17 cellular contexts compared by ENCODE assay signal in genomic region chr18:31156831-31157763, GRCh38. TPM values are rescaled to one million over a fixed set of nuclear protein-coding genes. Genes with fewer than 3 reads are reported as not detected.
A peak's percentile ranks its signal among the peaks of the same experiment; 100 is the strongest.
DNase-seq lines count a peak whose midpoint lies in the region; ATAC-seq and TF ChIP-seq lines count a peak whose summit lies in the region.
"Had no signal": no experiment of that assay in that cellular context is flagged by ENCODE, and none has a peak within 500 bp of the region (broad histone marks: within the 10 kb centered on the region; RNA-seq: fewer than 3 reads in every experiment).

No MANE protein-coding gene starts in this region.

- H3K4me3 ChIP-seq in kidney epithelial cell (ENCODE audit: low read depth, low read length) (no peak overlapping the region), suprapubic skin (no peak overlapping the region)
- H3K4me3 ChIP-seq: vagina had no signal

- no peak for TF ChIP-seq POLR2A in suprapubic skin (IDR thresholded peaks at IDR 0.05)

- no peaks in the 10 kb centered on the region for H3K9me3 ChIP-seq in suprapubic skin
- H3K9me3 ChIP-seq: vagina had no signal

- DNase-seq in HPDE6-E6E7 (ENCODE audit: extremely low spot score) (peak; percentile 53), amniotic epithelial cell (ENCODE audit: low read depth) (peak; percentile 85), kidney epithelial cell (ENCODE audit: low read depth) (peak; percentile 48), suprapubic skin (ENCODE audit: low spot score in 2 of 2) (no peak), NCI-H1436 (lab: John Stamatoyannopoulos, UW) (no peak)
- DNase-seq in activated CD4-positive, CD25-positive, alpha-beta regulatory T cell treated with anti-CD3 and anti-CD28 coated beads, Interleukin-2, amount 50 U/mL, for 72 hours, result no peak
- DNase-seq: activated CD4-positive, alpha-beta T cell treated with anti-CD3 and anti-CD28 coated beads for 1 hour; activated naive CD4-positive, alpha-beta T cell treated with anti-CD3 and anti-CD28 coated beads for 36 hours; EL; NCI-H2081; nucleus accumbens; stimulated activated naive CD4-positive, alpha-beta T cell treated with Interleukin-2 at 50 U/mL for 16 hours; T-helper 17 cell had no signal

- no peak for ATAC-seq in HG03159 (IDR thresholded peaks at IDR 0.05; ENCODE audit: unreplicated experiment)
- ATAC-seq: T-helper 17 cell had no signal

- H3K27ac ChIP-seq in suprapubic skin, result peak overlapping the region; percentile 87
- H3K27ac ChIP-seq: vagina had no signal

- H3K4me1 ChIP-seq in suprapubic skin, result peaks cover 16% of the 10 kb centered on the region
- H3K4me1 ChIP-seq: vagina had no signal

- WGBS in suprapubic skin, result 44% methylated on average over 12 of the region's 12 CpGs

- TF ChIP-seq EP300 in suprapubic skin (IDR thresholded peaks at IDR 0.05), result no peak

- H3K27me3 ChIP-seq in kidney epithelial cell (ENCODE audit: control insufficient read depth, insufficient read depth, low read length) (no peaks in the 10 kb centered on the region), suprapubic skin (no peaks in the 10 kb centered on the region)
- H3K27me3 ChIP-seq: vagina had no signal

- no peaks in the 10 kb centered on the region for H3K36me3 ChIP-seq in kidney epithelial cell (ENCODE audit: control insufficient read depth, insufficient read depth, low read length)
- no peaks in the 10 kb centered on the region for H3K36me3 ChIP-seq in suprapubic skin
- H3K36me3 ChIP-seq: vagina had no signal

- TF ChIP-seq CTCF in kidney epithelial cell (IDR thresholded peaks at IDR 0.05; ENCODE audit: insufficient read depth, low read length, poor library complexity, severe bottlenecking), result no peak
- no peak for TF ChIP-seq CTCF in suprapubic skin (IDR thresholded peaks at IDR 0.05)

RNA-seq across cellular contexts. Expression of gene DSC1, which starts 5.6 kb away (rescaled TPM):
- not detected in 2 replicates for total RNA-seq in kidney epithelial cell
- 100 to 1,000 TPM; 120 to 640 (median 465) TPM for total RNA-seq in suprapubic skin
- total RNA-seq: mesenteric fat pad, RPMI7951 had no signal

RNA-seq across cellular contexts. Expression of gene DSC2, which starts 54.9 kb away (rescaled TPM):
- 29.7 and 31.8 TPM in 2 replicates for total RNA-seq in kidney epithelial cell
- total RNA-seq in suprapubic skin, result 10 to 100 TPM; 26.2 to 36.4 (median 32.3) TPM
- total RNA-seq: RPMI7951 had no signal

Comparison
In these comparisons a context has a peak if more than half of its experiments do, and no peak if none do; other contexts are left out.
1. DNase-seq: peak in HPDE6-E6E7 (single experiment), amniotic epithelial cell (single experiment) and kidney epithelial cell (single experiment); none in suprapubic skin (0 of 2), NCI-H1436 (single experiment) and activated CD4-positive, CD25-positive, alpha-beta regulatory T cell treated with anti-CD3 and anti-CD28 coated beads, Interleukin-2, amount 50 U/mL, for 72 hours (single experiment).
2. RNA of gene DSC1, which starts 5.6 kb away (total RNA-seq): 120 to 640 TPM in suprapubic skin; not detected in kidney epithelial cell; every median in the first group is over 100 times any median in the second.